Comparison of ENCODE assay signal across 25 cellular contexts in genomic region chr6:134937426-134937825, GRCh38. TPM values are rescaled to one million over a fixed set of nuclear protein-coding genes. Genes with fewer than 3 reads are reported as not detected.
DNase-seq lines count a peak whose midpoint lies in the region; ATAC-seq and TF ChIP-seq lines count a peak whose summit lies in the region.
"Had no signal": no experiment of that assay in that cellular context is flagged by ENCODE, and none has a peak within 500 bp of the region (broad histone marks: within the 10 kb centered on the region; RNA-seq: fewer than 3 reads in every experiment).

No MANE protein-coding gene starts in this region.

- H4K5ac ChIP-seq in mesendoderm (ENCODE audit: low read length): no peak overlapping the region

- no peak overlapping the region for H3K23ac ChIP-seq in mesendoderm (ENCODE audit: low read length)

- no peak overlapping the region for H3K18ac ChIP-seq in mesendoderm (ENCODE audit: low read length)

- no peak for ATAC-seq in HG03135 (IDR thresholded peaks at IDR 0.05; ENCODE audit: unreplicated experiment)
- ATAC-seq: effector memory CD8-positive, alpha-beta T cell; GM23338; HepG2; stimulated activated naive B cell treated with anti-CD40 and anti-IgM and Interleukin-4, amounts not matched to agents 10 μg/mL and 1 μg/mL and 100 μg/mL, for 72 hours had no signal

- TF ChIP-seq CTCF in astrocyte of the cerebellum (IDR thresholded peaks at IDR 0.05; ENCODE audit: low read depth, low read length, missing control alignments) (no peak), dorsolateral prefrontal cortex (IDR thresholded peaks at IDR 0.05 in 54 of 56, conservative IDR thresholded peaks at IDR 0.05 in 2 of 56; ENCODE audit: low read depth in 1 of 56, partially characterized antibody in 56 of 56) (no peak)

- no peak overlapping the region for H2BK120ac ChIP-seq in mesendoderm (ENCODE audit: low read depth, low read length)

- no peak overlapping the region for H2AK5ac ChIP-seq in mesendoderm (ENCODE audit: low read length)

- DNase-seq in LHCN-M2 (ENCODE audit: low read depth) (peak; percentile 11), astrocyte of the cerebellum (ENCODE audit: low read depth) (peak; percentile 9), mesendoderm (peak; percentile 72), ACHN (no peak), dorsolateral prefrontal cortex (no peak), NCI-H774 (lab: John Stamatoyannopoulos, UW) (no peak)
- DNase-seq: activated CD4-positive, alpha-beta T cell treated with anti-CD3 and anti-CD28 coated beads for 1 hour; activated effector memory CD4-positive, alpha-beta T cell treated with Interleukin-2 at 50 U/mL for 16 hours; CD8-positive, alpha-beta memory T cell; DMS79; effector memory CD8-positive, alpha-beta T cell; hypothalamus; midbrain; MM.1S; NCI-H1694 treated with DMSO at 0.1 percent for 48 hours; stimulated activated naive B cell treated with anti-CD40 and anti-IgM and Interleukin-4, amounts not matched to agents 10 μg/mL and 1 μg/mL and 100 μg/mL, for 72 hours; T-helper 9 cell; tibial artery had no signal

- no peaks in the 10 kb centered on the region for H3K79me1 ChIP-seq in mesendoderm (ENCODE audit: low read length)

- H3K4me1 ChIP-seq in ACC112 (ENCODE audit: control insufficient read depth, insufficient read depth, low read length, unreplicated experiment): peaks cover 17% of the 10 kb centered on the region
- H3K4me1 ChIP-seq in mesendoderm (ENCODE audit: control insufficient read depth, low read depth, low read length): peaks cover 4% of the 10 kb centered on the region
- H3K4me1 ChIP-seq: tibial artery had no signal

- H3K36me3 ChIP-seq in ACC112 (ENCODE audit: insufficient read depth, low read length): no peaks in the 10 kb centered on the region
- no peaks in the 10 kb centered on the region for H3K36me3 ChIP-seq in mesendoderm (ENCODE audit: control insufficient read depth, insufficient read depth, low read length)
- H3K36me3 ChIP-seq: neutrophil, tibial artery had no signal

- intact Hi-C loops in dorsolateral prefrontal cortex (cut with DNase I): loop anchor here in 1 of 2 donors (5.0 kb wide), 1 partner anchor 50 kb away; no protein-coding TSS in a partner anchor

- WGBS in mesendoderm (ENCODE audit: extremely low coverage, insufficient coverage, low lambda C conversion rate): no CpG with 5 or more reads among the region's 5 CpGs

- no peak overlapping the region for H3K56ac ChIP-seq in mesendoderm (ENCODE audit: low read length)

- H2AFZ ChIP-seq in ACC112 (ENCODE audit: low read length, unreplicated experiment): peak overlapping the region; percentile 34

- H3K27me3 ChIP-seq in ACC112 (ENCODE audit: insufficient read depth, low read length) (no peaks in the 10 kb centered on the region), mesendoderm (ENCODE audit: insufficient read depth, low read length, poor library complexity) (no peaks in the 10 kb centered on the region), dorsolateral prefrontal cortex (no peaks in the 10 kb centered on the region)
- H3K27me3 ChIP-seq: neutrophil, tibial artery had no signal

- H3K4me2 ChIP-seq in mesendoderm (ENCODE audit: low read length): no peak overlapping the region
- H3K4me2 ChIP-seq: GM23338 had no signal

- in situ Hi-C loops in astrocyte of the cerebellum (cut with HindIII; ENCODE audit: low sequenced_read_pairs): loop anchor here (5.0 kb wide), 1 partner anchor 770 kb away; no protein-coding TSS in a partner anchor
- in situ Hi-C loops in ACHN (cut with HindIII; ENCODE audit: low pct_ligation_motif_present, low pct_unique_long_range_greater_than_20kb, low sequenced_read_pairs): loop anchor here (25.0 kb wide), 1 partner anchor 775 kb away; no protein-coding TSS in a partner anchor

- no peak overlapping the region for H3K4ac ChIP-seq in mesendoderm (ENCODE audit: low read depth, low read length)

- H2BK15ac ChIP-seq in mesendoderm (replicated peaks; ENCODE audit: low read depth): no peak overlapping the region

- H3K9ac ChIP-seq in mesendoderm (ENCODE audit: low read length): no peak overlapping the region

- H3K4me3 ChIP-seq in ACC112 (ENCODE audit: low read depth, low read length) (no peak overlapping the region; the same call in 1 of the 2 replicates), astrocyte of the cerebellum (ENCODE audit: low read depth, low read length) (no peak overlapping the region), mesendoderm (ENCODE audit: low read length) (no peak overlapping the region), dorsolateral prefrontal cortex (no peak overlapping the region)
- H3K4me3 ChIP-seq: GM23338, tibial artery had no signal

- H3K79me2 ChIP-seq in ACC112 (ENCODE audit: control insufficient read depth, insufficient read depth, low read length, unreplicated experiment) (no peaks in the 10 kb centered on the region), mesendoderm (ENCODE audit: control insufficient read depth, insufficient read depth, low read length) (no peaks in the 10 kb centered on the region)

- H3K27ac ChIP-seq in ACC112 (ENCODE audit: low read depth, low read length) (no peak overlapping the region), mesendoderm (ENCODE audit: low read depth, low read length) (no peak overlapping the region), dorsolateral prefrontal cortex (no peak overlapping the region)
- H3K27ac ChIP-seq: neutrophil, tibial artery had no signal

- H2BK5ac ChIP-seq in mesendoderm (ENCODE audit: low read length): no peak overlapping the region

- no peak overlapping the region for H4K8ac ChIP-seq in mesendoderm (ENCODE audit: low read depth, low read length)

RNA-seq across cellular contexts. Expression of gene ALDH8A1, which starts 12.5 kb away (rescaled TPM):
- total RNA-seq in LHCN-M2 (2014; rRNA removed) (0.06 TPM in 1 of 2 replicates, not detected in the other), dorsolateral prefrontal cortex (10 to 100 TPM in 53 of 120 experiments, 1 to 10 TPM in 67; 3.0 to 32.6 (median 9.4) TPM)
- not detected for polyA plus RNA-seq in LHCN-M2 (2012)
- polyA plus RNA-seq in mesendoderm (2013, experiment 1 of 2): 0.04 TPM
- 0.11 TPM for polyA plus RNA-seq in mesendoderm (2013, experiment 2 of 2)
- total RNA-seq: GM23338, NCI-H460, SK-MEL-5 had no signal
- polyA plus RNA-seq: GM23338 had no signal

Comparison
In these comparisons a context has a peak if more than half of its experiments do, and no peak if none do; other contexts are left out.
1. DNase-seq: peak in LHCN-M2 (single experiment), astrocyte of the cerebellum (single experiment) and mesendoderm (single experiment); none in ACHN (single experiment), dorsolateral prefrontal cortex (0 of 10) and NCI-H774 (single experiment).